ENCODE assay signal across 8 cellular contexts in genomic region chr1:154326546-154327465, GRCh38. TPM values are rescaled to one million over a fixed set of nuclear protein-coding genes. Genes with fewer than 3 reads are reported as not detected.
DNase-seq lines count a peak whose midpoint lies in the region; ATAC-seq and TF ChIP-seq lines count a peak whose summit lies in the region.

No MANE protein-coding gene starts in this region.

- no peaks in the 10 kb centered on the region for H3K27me3 ChIP-seq in CD4-positive, alpha-beta T cell (ENCODE audit: control insufficient read depth, insufficient read depth, low read length)
- peaks cover 7% of the 10 kb centered on the region for H3K27me3 ChIP-seq in brain microvascular endothelial cell (replicated peaks)
- H3K27me3 ChIP-seq in right lobe of liver = no peaks in the 10 kb centered on the region

- no peaks in the 10 kb centered on the region for H3K27me3 Mint-ChIP-seq in CD4-positive, alpha-beta T cell
- peaks cover 24% of the 10 kb centered on the region for H3K27me3 Mint-ChIP-seq in type B pancreatic cell

- WGBS in right lobe of liver (ENCODE audit: insufficient coverage, low coverage, low lambda C conversion rate, missing lambda C conversion rate) = 72% methylated on average over 4 of the region's 6 CpGs

- in situ Hi-C loops in brain microvascular endothelial cell (cut with HindIII; ENCODE audit: low pct_ligation_motif_present, low sequenced_read_pairs) = loop anchor here (25.0 kb wide), 1 partner anchor 90 kb away; no protein-coding TSS in a partner anchor
- in situ Hi-C loops in ACHN (cut with HindIII; ENCODE audit: low pct_ligation_motif_present, low pct_unique_long_range_greater_than_20kb, low sequenced_read_pairs) = no loop called here

- no peaks in the 10 kb centered on the region for H3K9me3 Mint-ChIP-seq in CD4-positive, alpha-beta T cell
- H3K9me3 Mint-ChIP-seq in type B pancreatic cell = no peaks in the 10 kb centered on the region

- intact Hi-C loops in CD4-positive, alpha-beta T cell (cut with DNase I, micrococcal nuclease) = loop anchor here (1.0 to 10.0 kb wide), 5 partner anchors 8 to 758 kb away; partner anchors contain the start of genes UBAP2L (in 1 of the 2) and UBE2Q1 (in 1 of the 2)
- intact Hi-C loops in right lobe of liver (cut with DNase I) = loop anchor here in 1 of 2 donors (10.0 kb wide), 1 partner anchor 52 kb away; the partner anchor contains the start of gene HAX1

- H3K4me3 ChIP-seq in brain microvascular endothelial cell (ENCODE audit: low read depth, low read length) (peak overlapping the region; percentile 83), right lobe of liver (peak overlapping the region in 1 of 3 donors; percentile 41)

- peaks cover 55% of the 10 kb centered on the region for H3K4me1 Mint-ChIP-seq in CD4-positive, alpha-beta T cell (ENCODE audit: low read depth)
- H3K4me1 Mint-ChIP-seq in type B pancreatic cell (ENCODE audit: unreplicated experiment) = peaks cover 34% of the 10 kb centered on the region

- POLR2A ChIA-PET in CD4-positive, alpha-beta T cell (lab: Charles Lee) = interaction anchor here (0.6 to 6.6 kb wide), 15 partner anchors 9 to 647 kb away, joined by 3 to 94 read pairs (median 3); partner anchors contain the start of genes DENND4B and HAX1

- no peak for ATAC-seq in CD4-positive, alpha-beta T cell (ENCODE audit: poor library complexity)
- ATAC-seq in right lobe of liver = no peak
- no peak for ATAC-seq in HG03469 (IDR thresholded peaks at IDR 0.05; ENCODE audit: unreplicated experiment)

- peak overlapping the region; percentile 80 for H3K27ac ChIP-seq in CD4-positive, alpha-beta T cell (ENCODE audit: low read depth, low read length)
- H3K27ac ChIP-seq in brain microvascular endothelial cell (peak overlapping the region; percentile 76), right lobe of liver (peak overlapping the region in 2 of 3 donors; percentile 40 to 76)

- H3K4me1 ChIP-seq in right lobe of liver = peaks cover 0 to 14% (median 2%) of the 10 kb centered on the region in 4 donors

- peak overlapping the region; percentile 92 for H3K4me3 Mint-ChIP-seq in CD4-positive, alpha-beta T cell
- H3K4me3 Mint-ChIP-seq in type B pancreatic cell = peak overlapping the region; percentile 92

- peak overlapping the region; percentile 90 for H3K27ac Mint-ChIP-seq in CD4-positive, alpha-beta T cell
- peak overlapping the region; percentile 77 for H3K27ac Mint-ChIP-seq in type B pancreatic cell

- H3K36me3 ChIP-seq in brain microvascular endothelial cell (replicated peaks) (peaks cover 16% of the 10 kb centered on the region), right lobe of liver (no peaks in the 10 kb centered on the region)

- TF ChIP-seq POLR2A in right lobe of liver (IDR thresholded peaks at IDR 0.05) = no peak

- peaks cover 48% of the 10 kb centered on the region for H3K36me3 Mint-ChIP-seq in CD4-positive, alpha-beta T cell (ENCODE audit: low read depth)
- H3K36me3 Mint-ChIP-seq in type B pancreatic cell = peaks cover 4% of the 10 kb centered on the region

- no peak for TF ChIP-seq CTCF in CD4-positive, alpha-beta T cell (IDR thresholded peaks at IDR 0.05)
- TF ChIP-seq CTCF in brain microvascular endothelial cell (IDR thresholded peaks at IDR 0.05; ENCODE audit: low read depth, low read length, missing control alignments) (no peak), right lobe of liver (IDR thresholded peaks at IDR 0.05) (no peak), type B pancreatic cell (conservative IDR thresholded peaks at IDR 0.05) (peak; percentile 48)

- CTCF ChIA-PET in CD4-positive, alpha-beta T cell (lab: Charles Lee) = interaction anchor here (1.8 to 5.2 kb wide), 3 partner anchors 9 to 50 kb away, joined by 4 to 61 read pairs (median 23); no protein-coding TSS in a partner anchor

- peak in 1 of 10 experiments; percentile 30 for DNase-seq in CD4-positive, alpha-beta T cell
- peak; percentile 38 for DNase-seq in M059J (ENCODE audit: low read depth)
- peak; percentile 24 for DNase-seq in brain microvascular endothelial cell
- no peak for DNase-seq in right lobe of liver
- no peak for DNase-seq in type B pancreatic cell (ENCODE audit: extremely low spot score, unreplicated experiment)
- no peak for DNase-seq in ACHN
- no peak for DNase-seq in glomerular visceral epithelial cell (ENCODE audit: extremely low spot score)

- no peaks in the 10 kb centered on the region for H3K9me3 ChIP-seq in CD4-positive, alpha-beta T cell (ENCODE audit: control insufficient read depth, low read length)
- no peaks in the 10 kb centered on the region for H3K9me3 ChIP-seq in right lobe of liver

RNA-seq across cellular contexts. Expression of gene ATP8B2, which starts 1.5 kb away (rescaled TPM):
- 10 to 100 TPM; 72.7 to 80.7 TPM for total RNA-seq in CD4-positive, alpha-beta T cell
- 48.6 and 57.2 TPM in 2 replicates for total RNA-seq in M059J (2014; rRNA removed; shearing (Covaris generic))
- total RNA-seq in right lobe of liver = 1 to 10 TPM; 1.9 to 8.2 (median 3.2) TPM
- total RNA-seq in type B pancreatic cell (ENCODE audit: low replicate concordance) = 11.5 and 39.5 TPM in 2 replicates

RNA-seq across cellular contexts. Expression of gene AQP10, which starts 5.9 kb away (rescaled TPM):
- total RNA-seq in CD4-positive, alpha-beta T cell = not detected
- not detected in 2 replicates for total RNA-seq in M059J (2014; rRNA removed; shearing (Covaris generic))
- not detected for total RNA-seq in right lobe of liver
- total RNA-seq in type B pancreatic cell (ENCODE audit: low replicate concordance) = 0.12 and 0.27 TPM in 2 replicates

RNA-seq across cellular contexts. Expression of gene HAX1, which starts 54.4 kb away (rescaled TPM):
- 10 to 100 TPM; 57.5 to 62.5 TPM for total RNA-seq in CD4-positive, alpha-beta T cell
- total RNA-seq in M059J (2014; rRNA removed; shearing (Covaris generic)) = 92.3 and 123 TPM in 2 replicates
- total RNA-seq in right lobe of liver = 10 to 100 TPM; 40.2 to 82.0 (median 44.9) TPM
- total RNA-seq in type B pancreatic cell (ENCODE audit: low replicate concordance) = 62.2 and 70.0 TPM in 2 replicates

Comparison
In these comparisons a context has a peak if more than half of its experiments do, and no peak if none do; other contexts are left out.
1. DNase-seq: peak in M059J (single experiment) and brain microvascular endothelial cell (single experiment); none in right lobe of liver (0 of 3), type B pancreatic cell (single experiment), ACHN (single experiment) and glomerular visceral epithelial cell (single experiment).
2. Peak in every context shown above with its lines, with median percentiles within 50 percentile points of each other: H3K27ac ChIP-seq.